In the genomic region with DNA sequence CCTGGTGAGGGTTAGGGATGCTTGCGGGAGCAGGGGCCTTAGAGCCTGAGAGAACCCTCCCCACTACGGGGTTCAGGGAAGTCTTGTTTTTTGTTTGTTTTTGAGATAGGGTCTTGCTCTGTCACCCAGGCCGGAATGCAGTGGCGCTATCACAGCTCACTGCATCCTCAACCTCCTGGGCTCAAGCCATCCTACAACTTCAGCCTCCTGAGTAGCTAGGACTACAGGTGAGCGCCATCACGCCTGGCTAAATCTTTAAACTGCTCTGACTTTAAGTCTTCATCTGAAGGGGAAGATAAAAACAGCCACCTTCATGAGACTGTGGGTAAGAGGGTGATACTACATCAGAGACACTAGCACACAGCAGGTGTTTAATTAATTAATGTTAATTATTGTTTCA, we compare ENCODE assay signal across 23 cellular contexts. TPM values are rescaled to one million over a fixed set of nuclear protein-coding genes. Genes with fewer than 3 reads are reported as not detected.
DNase-seq lines count a peak whose midpoint lies in the region; ATAC-seq, FAIRE-seq and TF ChIP-seq lines count a peak whose summit lies in the region.
"Had no signal": no experiment of that assay in that cellular context is flagged by ENCODE, and none has a peak within 500 bp of the region (broad histone marks: within the 10 kb centered on the region; RNA-seq: fewer than 3 reads in every experiment).

No MANE protein-coding gene starts in this region.

- H3K27ac ChIP-seq in cingulate gyrus (ENCODE audit: low read depth, low read length) = peak overlapping the region; percentile 19
- no peak overlapping the region for H3K27ac ChIP-seq in esophagus muscularis mucosa (replicated peaks in 1 of 4)
- H3K27ac ChIP-seq: 22Rv1, BLaER1, C4-2B had no signal

- TF ChIP-seq CTCF in esophagus muscularis mucosa (IDR thresholded peaks at IDR 0.05) = no peak

- H3K4me1 ChIP-seq in esophagus muscularis mucosa = no peaks in the 10 kb centered on the region
- H3K4me1 ChIP-seq: Caco-2 had no signal

- H3K36me3 ChIP-seq in esophagus muscularis mucosa = peaks cover 97 to 100% (median 98%) of the 10 kb centered on the region in 4 donors

- peak overlapping the region; percentile 46 for H3K27ac Mint-ChIP-seq in activated naive CD4-positive, alpha-beta T cell treated with anti-CD3 and anti-CD28 coated beads, Interleukin-2, amount 50 U/mL, for 24 hours
- H3K27ac Mint-ChIP-seq: B cell; CD4-positive, CD25-positive, alpha-beta regulatory T cell; CD8-positive, alpha-beta T cell; GM23338 had no signal

- peak; percentile 77 for FAIRE-seq in urothelium cell line (lab: Jason Lieb, UNC)
- FAIRE-seq: A204.1, G401.6, GM12878, GM19239 had no signal

- no peak for DNase-seq in activated naive CD4-positive, alpha-beta T cell treated with anti-CD3 and anti-CD28 coated beads, Interleukin-2, amount 50 U/mL, for 16 hours
- no peak for DNase-seq in urothelium cell line (ENCODE audit: low spot score)
- no peak for DNase-seq in esophagus muscularis mucosa (ENCODE audit: extremely low spot score)
- DNase-seq: Caco-2; CD4-positive, CD25-positive, alpha-beta regulatory T cell; CD8-positive, alpha-beta T cell; DMS153; DND-41; H9 had no signal

- no peak for TF ChIP-seq POLR2A in esophagus muscularis mucosa (IDR thresholded peaks at IDR 0.05; ENCODE audit: low read depth)

- no peaks in the 10 kb centered on the region for H3K9me3 Mint-ChIP-seq in activated naive CD4-positive, alpha-beta T cell treated with anti-CD3 and anti-CD28 coated beads, Interleukin-2, amount 50 U/mL, for 24 hours
- H3K9me3 Mint-ChIP-seq: CD4-positive, CD25-positive, alpha-beta regulatory T cell; CD8-positive, alpha-beta T cell; GM23338; H9 had no signal

- 77% methylated on average over 6 of the region's 6 CpGs for WGBS in esophagus muscularis mucosa

- H3K9me3 ChIP-seq in esophagus muscularis mucosa = no peaks in the 10 kb centered on the region
- H3K9me3 ChIP-seq: BLaER1, Caco-2 had no signal

- no peak overlapping the region for H3K4me3 ChIP-seq in esophagus muscularis mucosa
- H3K4me3 ChIP-seq: BLaER1, GM12878, GM23338 had no signal

- ATAC-seq in HG02623 (IDR thresholded peaks at IDR 0.05; ENCODE audit: unreplicated experiment) = no peak
- ATAC-seq: CD8-positive, alpha-beta T cell; GM12878; GM23338; HCT116 had no signal

- no peaks in the 10 kb centered on the region for H3K4me1 Mint-ChIP-seq in activated naive CD4-positive, alpha-beta T cell treated with anti-CD3 and anti-CD28 coated beads, Interleukin-2, amount 50 U/mL, for 24 hours
- H3K4me1 Mint-ChIP-seq: CD4-positive, CD25-positive, alpha-beta regulatory T cell; GM23338 had no signal

- intact Hi-C loops in esophagus muscularis mucosa (cut with DNase I) = no loop called here

- H3K27me3 ChIP-seq in esophagus muscularis mucosa = no peaks in the 10 kb centered on the region
- H3K27me3 ChIP-seq: BLaER1 had no signal

- H3K27me3 Mint-ChIP-seq in activated naive CD4-positive, alpha-beta T cell treated with anti-CD3 and anti-CD28 coated beads, Interleukin-2, amount 50 U/mL, for 24 hours = no peaks in the 10 kb centered on the region
- H3K27me3 Mint-ChIP-seq: B cell; CD4-positive, CD25-positive, alpha-beta regulatory T cell had no signal

- no peak overlapping the region for H3K4me3 Mint-ChIP-seq in activated naive CD4-positive, alpha-beta T cell treated with anti-CD3 and anti-CD28 coated beads, Interleukin-2, amount 50 U/mL, for 24 hours
- H3K4me3 Mint-ChIP-seq: B cell; CD4-positive, CD25-positive, alpha-beta regulatory T cell; CD8-positive, alpha-beta T cell; GM23338; H9 had no signal

- H3K36me3 Mint-ChIP-seq in activated naive CD4-positive, alpha-beta T cell treated with anti-CD3 and anti-CD28 coated beads, Interleukin-2, amount 50 U/mL, for 24 hours = peaks cover 14% of the 10 kb centered on the region

- TF ChIP-seq EP300 in esophagus muscularis mucosa (IDR thresholded peaks at IDR 0.05) = no peak

RNA-seq across cellular contexts. Expression of a gene that starts 28.5 kb away (rescaled TPM):
- under 1 TPM in 3 of 4 donors, not detected in 1; 0.46 to 0.83 (median 0.50) TPM for total RNA-seq in esophagus muscularis mucosa
- total RNA-seq: B cell; CD4-positive, CD25-positive, alpha-beta regulatory T cell; CD8-positive, alpha-beta T cell; GM23338; H4; H9 had no signal

RNA-seq across cellular contexts. Expression of a gene that starts 56.2 kb away (rescaled TPM):
- 100 to 1,000 TPM in 1 of 4 donors, 10 to 100 TPM in 3; 69.8 to 115 (median 82.3) TPM for total RNA-seq in esophagus muscularis mucosa

RNA-seq across cellular contexts. Expression of a gene that starts 56.4 kb away (rescaled TPM):
- 10 to 100 TPM; 21.2 to 33.6 (median 26.4) TPM for total RNA-seq in esophagus muscularis mucosa
